30 cellular contexts compared by ENCODE assay signal in genomic region chr5:137184734-137185133, GRCh38.
"Had no signal": no experiment of that assay in that cellular context is flagged by ENCODE, and none has a peak within 500 bp of the region (broad histone marks: within the 10 kb centered on the region; RNA-seq: fewer than 3 reads in every experiment).

No MANE protein-coding gene starts in this region.

- H3K4me3 Mint-ChIP-seq: naive B cell; naive thymus-derived CD8-positive, alpha-beta T cell; natural killer cell treated with Interleukin-12 subunit alpha and Interleukin-12 subunit beta and Interleukin-15 and Interleukin-18, amount 100 ng/mL, for 72 hours; nephron progenitor cell; neural crest cell; stimulated activated memory B cell treated with anti-CD40 and anti-IgM and Interleukin-4, amounts not matched to agents 10 μg/mL and 1 μg/mL and 100 μg/mL, for 72 hours; stimulated activated naive CD8-positive, alpha-beta T cell treated with anti-CD3 and anti-CD28 coated beads, Interleukin-15, Interleukin-2, amounts not matched to agents 100 ng/mL and 50 ng/mL, for 24 hours; type B pancreatic cell had no signal

- H3K27me3 Mint-ChIP-seq: stimulated activated memory B cell treated with anti-CD40 and anti-IgM and Interleukin-4, amounts not matched to agents 10 μg/mL and 1 μg/mL and 100 μg/mL, for 72 hours had no signal

- ATAC-seq: naive thymus-derived CD8-positive, alpha-beta T cell; natural killer cell treated with Interleukin-12 subunit alpha and Interleukin-12 subunit beta and Interleukin-15 and Interleukin-18, amount 100 ng/mL, for 72 hours; pancreas; right lobe of liver; stimulated activated memory B cell treated with anti-CD40 and anti-IgM and Interleukin-4, amounts not matched to agents 10 μg/mL and 1 μg/mL and 100 μg/mL, for 72 hours; upper lobe of right lung had no signal

- H3K4me3 ChIP-seq: pancreas, prostate gland, right atrium auricular region, right lobe of liver, sigmoid colon, suprapubic skin, testis, tibial artery, transverse colon, upper lobe of right lung, uterus had no signal

- H3K36me3 ChIP-seq: neutrophil, pancreas, prostate gland, right atrium auricular region, right lobe of liver, sigmoid colon, suprapubic skin, tibial artery, transverse colon, upper lobe of right lung, uterus had no signal

- H3K36me3 Mint-ChIP-seq: naive B cell; naive thymus-derived CD8-positive, alpha-beta T cell; natural killer cell treated with Interleukin-12 subunit alpha and Interleukin-12 subunit beta and Interleukin-15 and Interleukin-18, amount 100 ng/mL, for 72 hours; stimulated activated memory B cell treated with anti-CD40 and anti-IgM and Interleukin-4, amounts not matched to agents 10 μg/mL and 1 μg/mL and 100 μg/mL, for 72 hours; type B pancreatic cell had no signal

- H3K9me3 ChIP-seq: neutrophil, pancreas, prostate gland, right atrium auricular region, right lobe of liver, sigmoid colon, suprapubic skin, testis, tibial artery, transverse colon, upper lobe of right lung, uterus had no signal

- DNase-seq: naive B cell; naive thymus-derived CD8-positive, alpha-beta T cell; nephron progenitor cell; nucleus accumbens; pancreas; retina; right lobe of liver; sigmoid colon; small intestine; stimulated activated CD4-positive, alpha-beta T cell treated with anti-CD3 and anti-CD28 coated beads, Interleukin-15, amount 100 ng/mL, for 24 hours; stimulated activated CD4-positive, alpha-beta T cell treated with anti-CD3 and anti-CD28 coated beads, Interleukin-2, amount 100 ng/mL, for 24 hours; stimulated activated CD4-positive, alpha-beta T cell treated with anti-CD3 and anti-CD28 coated beads, Interleukin-2, amount 100 ng/mL, for 48 hours; stimulated activated CD4-positive, alpha-beta T cell treated with anti-CD3 and anti-CD28 coated beads, Interleukin-4, amount 100 ng/mL, for 24 hours; stimulated activated CD8-positive, alpha-beta memory T cell treated with anti-CD3 and anti-CD28 coated beads, Interleukin-4, amount 100 ng/mL, for 48 hours; stimulated activated naive CD4-positive, alpha-beta T cell; substantia nigra; testis; tibial artery; transverse colon; upper lobe of right lung; uterus had no signal

- H3K4me1 ChIP-seq: pancreas, prostate gland, right lobe of liver, suprapubic skin, testis, tibial artery, transverse colon, upper lobe of right lung, uterus had no signal

- H3K27me3 ChIP-seq: neutrophil, pancreas, right atrium auricular region, right lobe of liver, sigmoid colon, suprapubic skin, testis, tibial artery, transverse colon, uterus had no signal

- H3K9me3 Mint-ChIP-seq: nephron progenitor cell; neural crest cell; stimulated activated memory B cell treated with anti-CD40 and anti-IgM and Interleukin-4, amounts not matched to agents 10 μg/mL and 1 μg/mL and 100 μg/mL, for 72 hours; stimulated activated naive CD8-positive, alpha-beta T cell treated with anti-CD3 and anti-CD28 coated beads, Interleukin-15, Interleukin-2, amounts not matched to agents 100 ng/mL and 50 ng/mL, for 24 hours; type B pancreatic cell had no signal

- H3K27ac Mint-ChIP-seq: natural killer cell treated with Interleukin-12 subunit alpha and Interleukin-12 subunit beta and Interleukin-15 and Interleukin-18, amount 100 ng/mL, for 72 hours; nephron progenitor cell; stimulated activated memory B cell treated with anti-CD40 and anti-IgM and Interleukin-4, amounts not matched to agents 10 μg/mL and 1 μg/mL and 100 μg/mL, for 72 hours; stimulated activated naive CD8-positive, alpha-beta T cell treated with anti-CD3 and anti-CD28 coated beads, Interleukin-15, Interleukin-2, amounts not matched to agents 100 ng/mL and 50 ng/mL, for 24 hours; type B pancreatic cell had no signal

- H3K4me1 Mint-ChIP-seq: naive B cell; naive thymus-derived CD8-positive, alpha-beta T cell; neural crest cell; stimulated activated memory B cell treated with anti-CD40 and anti-IgM and Interleukin-4, amounts not matched to agents 10 μg/mL and 1 μg/mL and 100 μg/mL, for 72 hours had no signal

- H3K27ac ChIP-seq: neutrophil, pancreas, prostate gland, right atrium auricular region, right lobe of liver, sigmoid colon, suprapubic skin, testis, tibial artery, transverse colon, upper lobe of right lung, uterus had no signal
